Comparison of ENCODE assay signal across 22 cellular contexts in genomic region chr3:114120211-114120610, GRCh38. TPM values are rescaled to one million over a fixed set of nuclear protein-coding genes. Genes with fewer than 3 reads are reported as not detected.
DNase-seq lines count a peak whose midpoint lies in the region; ATAC-seq, FAIRE-seq and TF ChIP-seq lines count a peak whose summit lies in the region.
"Had no signal": no experiment of that assay in that cellular context is flagged by ENCODE, and none has a peak within 500 bp of the region (broad histone marks: within the 10 kb centered on the region; RNA-seq: fewer than 3 reads in every experiment).

No MANE protein-coding gene starts in this region.

- no peaks in the 10 kb centered on the region for H3K79me2 ChIP-seq in astrocyte (ENCODE audit: insufficient read depth, low read length)

- no peaks in the 10 kb centered on the region for H3K27me3 ChIP-seq in astrocyte (ENCODE audit: insufficient read depth, low read length)
- H3K27me3 ChIP-seq: BE2C had no signal

- no peak overlapping the region for H3K27ac Mint-ChIP-seq in astrocyte (ENCODE audit: unreplicated experiment)
- H3K27ac Mint-ChIP-seq in nephron, result peak overlapping the region; percentile 92 to 96 (median 93)
- no peak overlapping the region for H3K27ac Mint-ChIP-seq in activated T-helper 1 cell treated with anti-CD3 and anti-CD28 coated beads, Interleukin-12 subunit alpha, Interleukin-12 subunit beta, Interleukin-2, Interleukin-4 antibody, amounts not matched to agents 30 ng/mL and 10 ng/mL and 1 ng/mL, durations not matched to agents 14 hours and 24 hours and 36 hours
- H3K27ac Mint-ChIP-seq: CD4-positive, CD25-positive, alpha-beta regulatory T cell had no signal

- peak overlapping the region; percentile 34 for H3K4me2 ChIP-seq in astrocyte (ENCODE audit: low read length)

- DNase-seq in SK-N-DZ (ENCODE audit: low spot score) (peak; percentile 50), astrocyte (ENCODE audit: low read depth) (peak; percentile 70), fibroblast of villous mesenchyme (ENCODE audit: low read depth) (peak; percentile 38), A172 (ENCODE audit: low spot score) (no peak)
- DNase-seq in activated T-helper 1 cell treated with anti-CD3 and anti-CD28 coated beads, Interleukin-12 subunit alpha, Interleukin-12 subunit beta, Interleukin-2, Interleukin-4 antibody, amounts not matched to agents 30 ng/mL and 10 ng/mL and 1 ng/mL, durations not matched to agents 14 hours and 24 hours and 36 hours (ENCODE audit: low spot score), result no peak
- DNase-seq in activated CD8-positive, alpha-beta memory T cell treated with anti-CD3 and anti-CD28 coated beads for 24 hours, result no peak
- DNase-seq: 8988T; BE2C; C1 segment of cervical spinal cord; Caco-2; CD4-positive, CD25-positive, alpha-beta regulatory T cell; GOT3; H7 had no signal

- H3K27ac ChIP-seq in astrocyte (ENCODE audit: low read depth, low read length), result no peak overlapping the region
- H3K27ac ChIP-seq: HL-60 had no signal

- no peaks in the 10 kb centered on the region for H4K20me1 ChIP-seq in astrocyte (ENCODE audit: insufficient read depth, low read length)

- H3K4me1 ChIP-seq in astrocyte (ENCODE audit: insufficient read depth, low read length), result peaks cover 19% of the 10 kb centered on the region
- H3K4me1 ChIP-seq: BE2C had no signal

- peaks cover 9% of the 10 kb centered on the region for H3K4me1 Mint-ChIP-seq in astrocyte (ENCODE audit: low read depth, unreplicated experiment)
- H3K4me1 Mint-ChIP-seq in nephron, result peaks cover 29% of the 10 kb centered on the region
- no peaks in the 10 kb centered on the region for H3K4me1 Mint-ChIP-seq in activated T-helper 1 cell treated with anti-CD3 and anti-CD28 coated beads, Interleukin-12 subunit alpha, Interleukin-12 subunit beta, Interleukin-2, Interleukin-4 antibody, amounts not matched to agents 30 ng/mL and 10 ng/mL and 1 ng/mL, durations not matched to agents 14 hours and 24 hours and 36 hours (ENCODE audit: low read depth)
- H3K4me1 Mint-ChIP-seq: CD4-positive, CD25-positive, alpha-beta regulatory T cell had no signal

- TF ChIP-seq CTCF in astrocyte (IDR thresholded peaks at IDR 0.05; ENCODE audit: insufficient read depth, low read depth, low read length), result no peak
- no peak for TF ChIP-seq CTCF in fibroblast of villous mesenchyme (IDR thresholded peaks at IDR 0.05; ENCODE audit: insufficient read depth, low read depth, low read length)
- TF ChIP-seq CTCF in nephron (IDR thresholded peaks at IDR 0.05; ENCODE audit: unreplicated experiment in 3 of 3), result no peak

- H3K4me3 ChIP-seq in astrocyte (ENCODE audit: insufficient read depth, low read depth, low read length) (no peak overlapping the region), fibroblast of villous mesenchyme (ENCODE audit: low read depth, low read length) (no peak overlapping the region)

- ATAC-seq in GM18498 (IDR thresholded peaks at IDR 0.05; ENCODE audit: unreplicated experiment), result no peak
- ATAC-seq: HCT116 had no signal

- FAIRE-seq in astrocyte (lab: Jason Lieb, UNC), result no peak
- FAIRE-seq: D721Med, G401.6, GM12891, GM18507 had no signal

- no peaks in the 10 kb centered on the region for H3K27me3 Mint-ChIP-seq in astrocyte (ENCODE audit: low read depth, unreplicated experiment)
- no peaks in the 10 kb centered on the region for H3K27me3 Mint-ChIP-seq in nephron (ENCODE audit: low read depth)
- no peaks in the 10 kb centered on the region for H3K27me3 Mint-ChIP-seq in activated T-helper 1 cell treated with anti-CD3 and anti-CD28 coated beads, Interleukin-12 subunit alpha, Interleukin-12 subunit beta, Interleukin-2, Interleukin-4 antibody, amounts not matched to agents 30 ng/mL and 10 ng/mL and 1 ng/mL, durations not matched to agents 14 hours and 24 hours and 36 hours (ENCODE audit: insufficient read depth)
- H3K27me3 Mint-ChIP-seq: CD4-positive, CD25-positive, alpha-beta regulatory T cell had no signal

- H2AFZ ChIP-seq in astrocyte (ENCODE audit: low read depth, low read length), result no peak overlapping the region

- H3K36me3 Mint-ChIP-seq in astrocyte (ENCODE audit: low read depth, unreplicated experiment) (no peaks in the 10 kb centered on the region), nephron (ENCODE audit: low read depth) (no peaks in the 10 kb centered on the region)
- H3K36me3 Mint-ChIP-seq in activated T-helper 1 cell treated with anti-CD3 and anti-CD28 coated beads, Interleukin-12 subunit alpha, Interleukin-12 subunit beta, Interleukin-2, Interleukin-4 antibody, amounts not matched to agents 30 ng/mL and 10 ng/mL and 1 ng/mL, durations not matched to agents 14 hours and 24 hours and 36 hours (ENCODE audit: low read depth), result no peaks in the 10 kb centered on the region
- H3K36me3 Mint-ChIP-seq: CD4-positive, CD25-positive, alpha-beta regulatory T cell had no signal

- intact Hi-C loops in activated T-helper 1 cell treated with anti-CD3 and anti-CD28 coated beads, Interleukin-12 subunit alpha, Interleukin-12 subunit beta, Interleukin-2, Interleukin-4 antibody, amounts not matched to agents 30 ng/mL and 10 ng/mL and 1 ng/mL, durations not matched to agents 14 hours and 24 hours and 36 hours (cut with micrococcal nuclease), result no loop called here

- H3K9me3 ChIP-seq in astrocyte (ENCODE audit: insufficient read depth, low read depth, low read length), result no peaks in the 10 kb centered on the region
- H3K9me3 ChIP-seq: BE2C, Caco-2 had no signal

- H3K9ac ChIP-seq in astrocyte (ENCODE audit: low read length), result no peak overlapping the region

- H3K4me3 Mint-ChIP-seq in astrocyte (ENCODE audit: unreplicated experiment), result no peak overlapping the region
- no peak overlapping the region for H3K4me3 Mint-ChIP-seq in nephron
- no peak overlapping the region for H3K4me3 Mint-ChIP-seq in activated T-helper 1 cell treated with anti-CD3 and anti-CD28 coated beads, Interleukin-12 subunit alpha, Interleukin-12 subunit beta, Interleukin-2, Interleukin-4 antibody, amounts not matched to agents 30 ng/mL and 10 ng/mL and 1 ng/mL, durations not matched to agents 14 hours and 24 hours and 36 hours
- H3K4me3 Mint-ChIP-seq: CD4-positive, CD25-positive, alpha-beta regulatory T cell had no signal

- no peaks in the 10 kb centered on the region for H3K36me3 ChIP-seq in astrocyte (ENCODE audit: insufficient read depth, low read length)
- H3K36me3 ChIP-seq: BE2C had no signal

- no peaks in the 10 kb centered on the region for H3K9me3 Mint-ChIP-seq in astrocyte (ENCODE audit: unreplicated experiment)
- H3K9me3 Mint-ChIP-seq in nephron, result no peaks in the 10 kb centered on the region
- no peaks in the 10 kb centered on the region for H3K9me3 Mint-ChIP-seq in activated T-helper 1 cell treated with anti-CD3 and anti-CD28 coated beads, Interleukin-12 subunit alpha, Interleukin-12 subunit beta, Interleukin-2, Interleukin-4 antibody, amounts not matched to agents 30 ng/mL and 10 ng/mL and 1 ng/mL, durations not matched to agents 14 hours and 24 hours and 36 hours
- H3K9me3 Mint-ChIP-seq: CD4-positive, CD25-positive, alpha-beta regulatory T cell had no signal

RNA-seq across cellular contexts. Expression of gene DRD3, which starts 58.6 kb away (rescaled TPM):
- not detected in 2 replicates for polyA plus RNA-seq in SK-N-DZ (2014; cell fraction: cytosol; rRNA removed)
- not detected in 2 replicates for polyA plus RNA-seq in SK-N-DZ (2014; cell fraction: nucleus; rRNA removed)
- total RNA-seq in astrocyte, result not detected in 2 replicates
- total RNA-seq in fibroblast of villous mesenchyme, result not detected in 2 replicates
- not detected in 2 replicates for total RNA-seq in activated T-helper 1 cell treated with anti-CD3 and anti-CD28 coated beads, Interleukin-12 subunit alpha, Interleukin-12 subunit beta, Interleukin-2, Interleukin-4 antibody, amounts not matched to agents 30 ng/mL and 10 ng/mL and 1 ng/mL, durations not matched to agents 14 hours and 24 hours and 36 hours
- not detected in 2 replicates for total RNA-seq in A172 (2014; rRNA removed; shearing (Covaris generic))
- total RNA-seq: Caco-2, H7, HT1080 had no signal

Comparison
In these comparisons a context has a peak if more than half of its experiments do, and no peak if none do; other contexts are left out.
1. DNase-seq: peak in SK-N-DZ (single experiment), astrocyte (single experiment) and fibroblast of villous mesenchyme (single experiment); none in activated T-helper 1 cell treated with anti-CD3 and anti-CD28 coated beads, Interleukin-12 subunit alpha, Interleukin-12 subunit beta, Interleukin-2, Interleukin-4 antibody, amounts not matched to agents 30 ng/mL and 10 ng/mL and 1 ng/mL, durations not matched to agents 14 hours and 24 hours and 36 hours (single experiment), activated CD8-positive, alpha-beta memory T cell treated with anti-CD3 and anti-CD28 coated beads for 24 hours (single experiment) and A172 (single experiment).
2. H3K27ac Mint-ChIP-seq: peak in nephron (3 of 3); none in astrocyte (single experiment) and activated T-helper 1 cell treated with anti-CD3 and anti-CD28 coated beads, Interleukin-12 subunit alpha, Interleukin-12 subunit beta, Interleukin-2, Interleukin-4 antibody, amounts not matched to agents 30 ng/mL and 10 ng/mL and 1 ng/mL, durations not matched to agents 14 hours and 24 hours and 36 hours (single experiment).